ENCODE assay signal across 12 cellular contexts in the genomic region with DNA sequence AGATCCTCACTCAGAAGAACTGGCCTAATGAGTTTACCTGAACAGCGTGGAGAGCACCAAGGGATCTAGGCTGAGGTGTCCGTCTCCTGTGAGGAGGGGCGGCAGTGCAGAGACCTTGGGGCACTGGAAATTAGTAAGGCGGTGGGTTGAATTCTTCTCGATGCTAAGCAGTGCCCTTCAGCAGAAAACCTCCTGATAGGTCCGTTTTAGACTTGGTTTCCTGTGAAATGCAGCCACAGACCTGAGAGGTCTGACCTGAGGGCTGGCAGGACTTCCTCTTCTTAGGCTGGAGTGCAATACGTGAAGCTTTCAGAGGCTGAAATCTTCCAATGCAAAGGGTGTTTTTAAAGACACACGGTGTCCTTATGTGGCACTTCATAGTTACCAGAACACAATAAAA. TPM values are rescaled to one million over a fixed set of nuclear protein-coding genes. Genes with fewer than 3 reads are reported as not detected.
DNase-seq lines count a peak whose midpoint lies in the region; ATAC-seq and TF ChIP-seq lines count a peak whose summit lies in the region.
"Had no signal": no experiment of that assay in that cellular context is flagged by ENCODE, and none has a peak within 500 bp of the region (broad histone marks: within the 10 kb centered on the region; RNA-seq: fewer than 3 reads in every experiment).

A gene with protein sequence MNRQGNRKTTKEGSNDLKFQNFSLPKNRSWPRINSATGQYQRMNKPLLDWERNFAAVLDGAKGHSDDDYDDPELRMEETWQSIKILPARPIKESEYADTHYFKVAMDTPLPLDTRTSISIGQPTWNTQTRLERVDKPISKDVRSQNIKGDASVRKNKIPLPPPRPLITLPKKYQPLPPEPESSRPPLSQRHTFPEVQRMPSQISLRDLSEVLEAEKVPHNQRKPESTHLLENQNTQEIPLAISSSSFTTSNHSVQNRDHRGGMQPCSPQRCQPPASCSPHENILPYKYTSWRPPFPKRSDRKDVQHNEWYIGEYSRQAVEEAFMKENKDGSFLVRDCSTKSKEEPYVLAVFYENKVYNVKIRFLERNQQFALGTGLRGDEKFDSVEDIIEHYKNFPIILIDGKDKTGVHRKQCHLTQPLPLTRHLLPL (minus strand): TSS at position 138 of the 400 bp plus-strand sequence. CDS start 16,899 bp downstream, outside the sequence.

- 60 to 83% methylated on average over 1 of the region's 8 CpGs for WGBS in gastroesophageal sphincter (ENCODE audit: low coverage in 1 of 2), 2 donors

- H3K36me3 ChIP-seq in gastroesophageal sphincter = no peaks in the 10 kb centered on the region

- no peaks in the 10 kb centered on the region for H3K27me3 ChIP-seq in gastroesophageal sphincter

- peak within 1 kb of the TSS; percentile 85 for H3K27ac Mint-ChIP-seq in memory B cell
- H3K27ac Mint-ChIP-seq in type B pancreatic cell = no peak within 1 kb of the TSS

- no peak for TF ChIP-seq EP300 in gastroesophageal sphincter (IDR thresholded peaks at IDR 0.05)

- H3K4me3 Mint-ChIP-seq in memory B cell (peak within 1 kb of the TSS; percentile 86), type B pancreatic cell (no peak within 1 kb of the TSS)

- H3K4me1 Mint-ChIP-seq in memory B cell = peaks cover 36% of the 10 kb centered on the region
- H3K4me1 Mint-ChIP-seq in type B pancreatic cell (ENCODE audit: unreplicated experiment) = no peaks in the 10 kb centered on the region

- peak in 1 of 2 donors; percentile 11 for DNase-seq in memory B cell (ENCODE audit: low spot score in 2 of 2)
- no peak for DNase-seq in Ammon's horn (ENCODE audit: low spot score)
- DNase-seq in type B pancreatic cell (ENCODE audit: extremely low spot score, unreplicated experiment) = no peak
- no peak for DNase-seq in GF-D8 (lab: John Stamatoyannopoulos, UW)
- DNase-seq: caudate nucleus; KBM-7; stimulated activated CD4-positive, alpha-beta T cell treated with anti-CD3 and anti-CD28 coated beads, Interleukin-4, amount 100 ng/mL, for 1 hour had no signal

- no peak within 1 kb of the TSS for H3K27ac ChIP-seq in gastroesophageal sphincter

- no peaks in the 10 kb centered on the region for H3K9me3 ChIP-seq in gastroesophageal sphincter

- TF ChIP-seq POLR2A in gastroesophageal sphincter (IDR thresholded peaks at IDR 0.05) = no peak

- no peak within 1 kb of the TSS for H3K4me3 ChIP-seq in gastroesophageal sphincter

- ATAC-seq in GM18870 (IDR thresholded peaks at IDR 0.05; ENCODE audit: unreplicated experiment) = peak; percentile 85
- ATAC-seq in GM21619 (IDR thresholded peaks at IDR 0.05; ENCODE audit: unreplicated experiment) = peak; percentile 82
- ATAC-seq in HG03342 (IDR thresholded peaks at IDR 0.05; ENCODE audit: unreplicated experiment) = peak; percentile 72
- ATAC-seq in memory B cell (ENCODE audit: low read depth) = peak; percentile 84
- no peak for ATAC-seq in gastroesophageal sphincter

- H3K27me3 Mint-ChIP-seq in memory B cell (no peaks in the 10 kb centered on the region), type B pancreatic cell (no peaks in the 10 kb centered on the region)

- no peaks in the 10 kb centered on the region for H3K4me1 ChIP-seq in gastroesophageal sphincter

- TF ChIP-seq CTCF in gastroesophageal sphincter (IDR thresholded peaks at IDR 0.05) (no peak), type B pancreatic cell (conservative IDR thresholded peaks at IDR 0.05) (no peak)

- peaks cover 1% of the 10 kb centered on the region for H3K36me3 Mint-ChIP-seq in memory B cell
- no peaks in the 10 kb centered on the region for H3K36me3 Mint-ChIP-seq in type B pancreatic cell

- H3K9me3 Mint-ChIP-seq in memory B cell (no peaks in the 10 kb centered on the region), type B pancreatic cell (no peaks in the 10 kb centered on the region)

RNA-seq across cellular contexts. Expression of the gene that starts here (rescaled TPM):
- total RNA-seq in gastroesophageal sphincter (under 1 TPM in 2 of 4 donors, not detected in 2; under 0.01 to 0.73 TPM), type B pancreatic cell (ENCODE audit: low replicate concordance) (not detected in 2 replicates)
- total RNA-seq: G401 had no signal
